Comparison of ENCODE assay signal across 9 cellular contexts in the genomic region with DNA sequence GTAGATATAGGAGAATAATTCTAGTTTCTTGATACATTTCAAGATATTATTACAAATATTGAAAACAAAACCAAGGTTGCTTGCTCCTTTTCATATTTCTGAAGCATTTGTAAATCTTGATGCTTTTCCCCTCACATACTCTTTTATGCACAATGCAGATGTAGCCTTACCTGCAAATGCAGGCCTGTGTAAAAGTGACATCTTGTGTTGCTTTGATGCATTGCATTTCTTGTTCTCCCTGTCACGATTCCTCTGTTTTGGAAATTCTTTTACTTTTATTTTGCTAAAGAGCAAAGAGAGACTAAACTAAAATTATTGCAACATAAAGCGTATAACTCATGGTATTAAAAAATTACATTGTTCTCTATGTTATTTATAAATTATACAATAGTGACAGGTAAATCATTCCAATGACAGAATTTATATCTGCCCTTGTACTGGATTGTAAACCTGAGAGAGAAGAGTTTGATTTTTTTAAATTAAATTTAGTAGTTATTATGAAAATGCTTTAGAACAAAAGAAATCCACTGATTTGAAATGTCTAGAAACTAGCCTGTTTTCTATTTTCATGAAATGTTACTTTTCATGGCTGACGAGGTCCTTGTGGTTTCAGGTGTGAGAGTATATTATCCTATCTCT.
DNase-seq lines count a peak whose midpoint lies in the region; ATAC-seq and TF ChIP-seq lines count a peak whose summit lies in the region.
"Had no signal": no experiment of that assay in that cellular context is flagged by ENCODE, and none has a peak within 500 bp of the region (broad histone marks: within the 10 kb centered on the region; RNA-seq: fewer than 3 reads in every experiment).

No MANE protein-coding gene starts in this region.

- DNase-seq in ACHN (peak; percentile 26), H4 (ENCODE audit: low spot score) (peak; percentile 35), hepatic stellate cell (ENCODE audit: low spot score) (peak; percentile 2), NCI-H146 treated with DMSO at 0.1 percent for 48 hours (lab: John Stamatoyannopoulos, UW; ENCODE audit: unreplicated experiment) (no peak), globus pallidus (ENCODE audit: low spot score) (no peak)
- DNase-seq in effector memory CD4-positive, alpha-beta T cell: no peak
- DNase-seq: NCI-H1105 had no signal

- H3K4me3 ChIP-seq in effector memory CD4-positive, alpha-beta T cell (ENCODE audit: insufficient read depth, low read depth, low read length, poor library complexity, severe bottlenecking): no peak overlapping the region

- no peaks in the 10 kb centered on the region for H3K27me3 ChIP-seq in effector memory CD4-positive, alpha-beta T cell (replicated peaks; ENCODE audit: control insufficient read depth, insufficient read depth, low read length, poor library complexity, severe bottlenecking)

- peak; percentile 90 for ATAC-seq in SK-N-SH treated with all-trans-retinoic acid at 6 μM for 48 hours
- ATAC-seq in HG03039 (IDR thresholded peaks at IDR 0.05; ENCODE audit: unreplicated experiment): no peak

- in situ Hi-C loops in ACHN (cut with HindIII; ENCODE audit: low pct_ligation_motif_present, low pct_unique_long_range_greater_than_20kb, low sequenced_read_pairs): no loop called here

- H3K9me3 ChIP-seq in effector memory CD4-positive, alpha-beta T cell (ENCODE audit: control insufficient read depth, low read length): no peaks in the 10 kb centered on the region

- H3K36me3 ChIP-seq in effector memory CD4-positive, alpha-beta T cell (ENCODE audit: control insufficient read depth, insufficient read depth, low read length): no peaks in the 10 kb centered on the region

- H3K4me1 ChIP-seq in effector memory CD4-positive, alpha-beta T cell (ENCODE audit: control insufficient read depth, insufficient read depth, low read length, poor library complexity, severe bottlenecking): no peaks in the 10 kb centered on the region

- H3K27ac ChIP-seq in effector memory CD4-positive, alpha-beta T cell (ENCODE audit: insufficient read depth, low read length, poor library complexity, severe bottlenecking): no peak overlapping the region

TF ChIP-seq in SK-N-SH treated with all-trans-retinoic acid at 6 μM for 48 hours, 23 proteins besides CTCF, POLR2A, EP300 and RAD21:
- TF ChIP-seq RARB (CRISPR knock-in tag; IDR thresholded peaks at IDR 0.05) (no peak), ZNF8 (CRISPR knock-in tag; IDR thresholded peaks at IDR 0.05) (no peak), CSRNP3 (CRISPR knock-in tag; IDR thresholded peaks at IDR 0.05) (no peak), CSDC2 (CRISPR knock-in tag; IDR thresholded peaks at IDR 0.05) (no peak), SNAI2 (CRISPR knock-in tag; IDR thresholded peaks at IDR 0.05) (no peak), ARNTL (CRISPR knock-in tag; IDR thresholded peaks at IDR 0.05; ENCODE audit: borderline replicate concordance, low read depth) (no peak), ZNF565 (CRISPR knock-in tag; conservative IDR thresholded peaks at IDR 0.05; ENCODE audit: low read depth) (no peak), ZFP3 (CRISPR knock-in tag; IDR thresholded peaks at IDR 0.05) (no peak), ZFP30 (CRISPR knock-in tag; IDR thresholded peaks at IDR 0.05) (no peak), TOX (CRISPR knock-in tag; IDR thresholded peaks at IDR 0.05; ENCODE audit: borderline replicate concordance) (no peak), TCF4 (CRISPR knock-in tag; IDR thresholded peaks at IDR 0.05; ENCODE audit: borderline replicate concordance) (no peak), ZC3H10 (CRISPR knock-in tag; IDR thresholded peaks at IDR 0.05) (no peak), OSR1 (CRISPR knock-in tag; IDR thresholded peaks at IDR 0.05) (no peak), BACH2 (CRISPR knock-in tag; IDR thresholded peaks at IDR 0.05; ENCODE audit: borderline replicate concordance) (no peak)
- TF ChIP-seq, protein P1, sequence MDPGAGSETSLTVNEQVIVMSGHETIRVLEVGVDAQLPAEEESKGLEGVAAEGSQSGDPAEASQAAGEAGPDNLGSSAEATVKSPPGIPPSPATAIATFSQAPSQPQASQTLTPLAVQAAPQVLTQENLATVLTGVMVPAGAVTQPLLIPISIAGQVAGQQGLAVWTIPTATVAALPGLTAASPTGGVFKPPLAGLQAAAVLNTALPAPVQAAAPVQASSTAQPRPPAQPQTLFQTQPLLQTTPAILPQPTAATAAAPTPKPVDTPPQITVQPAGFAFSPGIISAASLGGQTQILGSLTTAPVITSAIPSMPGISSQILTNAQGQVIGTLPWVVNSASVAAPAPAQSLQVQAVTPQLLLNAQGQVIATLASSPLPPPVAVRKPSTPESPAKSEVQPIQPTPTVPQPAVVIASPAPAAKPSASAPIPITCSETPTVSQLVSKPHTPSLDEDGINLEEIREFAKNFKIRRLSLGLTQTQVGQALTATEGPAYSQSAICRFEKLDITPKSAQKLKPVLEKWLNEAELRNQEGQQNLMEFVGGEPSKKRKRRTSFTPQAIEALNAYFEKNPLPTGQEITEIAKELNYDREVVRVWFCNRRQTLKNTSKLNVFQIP (CRISPR knock-in tag; IDR thresholded peaks at IDR 0.05; ENCODE audit: borderline replicate concordance, low read depth): no peak
- TF ChIP-seq, protein P2, sequence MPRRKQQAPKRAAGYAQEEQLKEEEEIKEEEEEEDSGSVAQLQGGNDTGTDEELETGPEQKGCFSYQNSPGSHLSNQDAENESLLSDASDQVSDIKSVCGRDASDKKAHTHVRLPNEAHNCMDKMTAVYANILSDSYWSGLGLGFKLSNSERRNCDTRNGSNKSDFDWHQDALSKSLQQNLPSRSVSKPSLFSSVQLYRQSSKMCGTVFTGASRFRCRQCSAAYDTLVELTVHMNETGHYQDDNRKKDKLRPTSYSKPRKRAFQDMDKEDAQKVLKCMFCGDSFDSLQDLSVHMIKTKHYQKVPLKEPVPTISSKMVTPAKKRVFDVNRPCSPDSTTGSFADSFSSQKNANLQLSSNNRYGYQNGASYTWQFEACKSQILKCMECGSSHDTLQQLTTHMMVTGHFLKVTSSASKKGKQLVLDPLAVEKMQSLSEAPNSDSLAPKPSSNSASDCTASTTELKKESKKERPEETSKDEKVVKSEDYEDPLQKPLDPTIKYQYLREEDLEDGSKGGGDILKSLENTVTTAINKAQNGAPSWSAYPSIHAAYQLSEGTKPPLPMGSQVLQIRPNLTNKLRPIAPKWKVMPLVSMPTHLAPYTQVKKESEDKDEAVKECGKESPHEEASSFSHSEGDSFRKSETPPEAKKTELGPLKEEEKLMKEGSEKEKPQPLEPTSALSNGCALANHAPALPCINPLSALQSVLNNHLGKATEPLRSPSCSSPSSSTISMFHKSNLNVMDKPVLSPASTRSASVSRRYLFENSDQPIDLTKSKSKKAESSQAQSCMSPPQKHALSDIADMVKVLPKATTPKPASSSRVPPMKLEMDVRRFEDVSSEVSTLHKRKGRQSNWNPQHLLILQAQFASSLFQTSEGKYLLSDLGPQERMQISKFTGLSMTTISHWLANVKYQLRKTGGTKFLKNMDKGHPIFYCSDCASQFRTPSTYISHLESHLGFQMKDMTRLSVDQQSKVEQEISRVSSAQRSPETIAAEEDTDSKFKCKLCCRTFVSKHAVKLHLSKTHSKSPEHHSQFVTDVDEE (CRISPR knock-in tag; IDR thresholded peaks at IDR 0.05): no peak

Comparison
In these comparisons a context has a peak if more than half of its experiments do, and no peak if none do; other contexts are left out.
1. DNase-seq: peak in ACHN (single experiment), H4 (single experiment) and hepatic stellate cell (single experiment); none in NCI-H146 treated with DMSO at 0.1 percent for 48 hours (single experiment), effector memory CD4-positive, alpha-beta T cell (0 of 3) and globus pallidus (single experiment).